Comparison of ENCODE assay signal across 8 cellular contexts in the genomic region with DNA sequence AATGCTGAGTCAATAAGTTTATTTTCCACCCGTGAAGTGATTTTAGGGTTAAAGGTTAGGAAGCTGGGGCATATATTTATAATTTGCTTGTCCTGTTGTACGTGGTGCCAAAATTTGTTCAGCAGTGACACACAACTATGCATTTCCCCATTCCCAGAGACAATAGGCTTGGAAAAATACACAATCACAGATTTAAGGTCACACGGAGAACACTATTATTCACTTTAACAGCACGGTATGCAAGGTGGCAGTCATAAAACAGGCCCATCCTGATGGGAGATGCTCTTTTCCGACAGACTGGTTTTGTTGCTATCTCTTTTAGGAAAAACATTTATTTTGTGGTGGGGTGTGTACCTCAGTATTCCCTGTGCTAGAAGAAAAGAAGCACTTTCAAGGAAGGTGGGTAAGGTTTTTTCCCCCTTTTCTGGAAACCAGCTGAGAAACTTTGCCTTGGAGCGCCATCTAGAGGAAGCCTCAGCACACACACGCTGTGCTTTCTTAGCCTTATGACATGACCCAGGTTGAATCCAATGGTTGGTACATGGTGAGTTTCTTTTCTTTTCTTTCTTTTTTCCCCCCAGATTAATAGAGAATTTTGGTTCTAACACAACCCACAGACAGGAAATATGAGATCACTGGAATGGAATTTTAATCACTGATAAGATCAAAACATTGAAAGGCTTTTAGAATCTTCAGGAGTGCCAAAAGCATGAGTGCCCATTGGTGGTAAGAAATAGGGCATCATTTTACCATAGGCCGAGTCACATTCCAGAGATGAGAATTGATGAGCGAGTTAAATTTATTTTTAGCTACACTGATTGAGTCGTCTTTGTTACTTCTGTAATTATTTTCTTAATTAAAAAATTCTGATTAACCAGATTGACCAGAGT.
DNase-seq lines count a peak whose midpoint lies in the region; ATAC-seq and FAIRE-seq lines count a peak whose summit lies in the region.

No MANE protein-coding gene starts in this region.

- H3K27ac Mint-ChIP-seq in CD8-positive, alpha-beta memory T cell = no peak overlapping the region

- H3K27ac ChIP-seq in CD8-positive, alpha-beta memory T cell (ENCODE audit: low read depth, low read length) = no peak overlapping the region

- FAIRE-seq in TTC549 (lab: Jason Lieb, UNC) = peak; percentile 100

- H3K9me3 ChIP-seq in CD8-positive, alpha-beta memory T cell (ENCODE audit: low read length) = no peaks in the 10 kb centered on the region

- H3K4me1 ChIP-seq in CD8-positive, alpha-beta memory T cell (ENCODE audit: insufficient read depth, low read length) = no peaks in the 10 kb centered on the region

- H3K36me3 Mint-ChIP-seq in CD8-positive, alpha-beta memory T cell = no peaks in the 10 kb centered on the region

- no peaks in the 10 kb centered on the region for H3K4me1 Mint-ChIP-seq in CD8-positive, alpha-beta memory T cell

- ATAC-seq in GM21723 (IDR thresholded peaks at IDR 0.05; ENCODE audit: unreplicated experiment) = peak; percentile 68
- no peak for ATAC-seq in HG03139 (IDR thresholded peaks at IDR 0.05; ENCODE audit: unreplicated experiment)

- H3K9me3 Mint-ChIP-seq in CD8-positive, alpha-beta memory T cell = no peaks in the 10 kb centered on the region

- peaks cover 5 to 54% of the 10 kb centered on the region in 2 donors for H3K27me3 Mint-ChIP-seq in CD8-positive, alpha-beta memory T cell

- DNase-seq in CD8-positive, alpha-beta memory T cell = peak in 4 of 5 donors; percentile 4 to 53 (median 14)
- DNase-seq in NCI-H1105 treated with DMSO at 0.1 percent for 48 hours (lab: John Stamatoyannopoulos, UW) (peak; percentile 48), cerebellum (ENCODE audit: low spot score) (peak; percentile 53), left kidney (ENCODE audit: low read depth, low spot score) (peak; percentile 87)
- peak; percentile 8 for DNase-seq in stimulated activated CD8-positive, alpha-beta memory T cell treated with anti-CD3 and anti-CD28 coated beads, Interleukin-12 subunit alpha, Interleukin-12 subunit beta, amount 100 ng/mL, for 1 hour (ENCODE audit: low read depth)

- CTCF ChIA-PET in CD8-positive, alpha-beta memory T cell (lab: Charles Lee) = interaction anchor here (1.4 to 2.0 kb wide), 4 partner anchors 10 to 560 kb away, joined by 6 to 7 read pairs (median 6); no protein-coding TSS in a partner anchor

- H3K4me3 ChIP-seq in CD8-positive, alpha-beta memory T cell (ENCODE audit: low read length) = no peak overlapping the region

- POLR2A ChIA-PET in CD8-positive, alpha-beta memory T cell (lab: Charles Lee) = no interaction called here

- H3K36me3 ChIP-seq in CD8-positive, alpha-beta memory T cell (ENCODE audit: insufficient read depth, low read length) = no peaks in the 10 kb centered on the region

- H3K4me3 Mint-ChIP-seq in CD8-positive, alpha-beta memory T cell = no peak overlapping the region

- no peaks in the 10 kb centered on the region for H3K27me3 ChIP-seq in CD8-positive, alpha-beta memory T cell (ENCODE audit: insufficient read depth, low read length, poor library complexity, severe bottlenecking)

Comparison
In these comparisons a context has a peak if more than half of its experiments do, and no peak if none do; other contexts are left out.
1. DNase-seq: peak in every context shown above with its lines; median percentile 87 in left kidney; 53 in cerebellum; 48 in NCI-H1105 treated with DMSO at 0.1 percent for 48 hours; 14 in CD8-positive, alpha-beta memory T cell; 8 in stimulated activated CD8-positive, alpha-beta memory T cell treated with anti-CD3 and anti-CD28 coated beads, Interleukin-12 subunit alpha, Interleukin-12 subunit beta, amount 100 ng/mL, for 1 hour.